ENCODE assay signal across 28 cellular contexts in genomic region chr1:224828691-224829090, GRCh38.
DNase-seq lines count a peak whose midpoint lies in the region; ATAC-seq and TF ChIP-seq lines count a peak whose summit lies in the region.
"Had no signal": no experiment of that assay in that cellular context is flagged by ENCODE, and none has a peak within 500 bp of the region (broad histone marks: within the 10 kb centered on the region; RNA-seq: fewer than 3 reads in every experiment).

No MANE protein-coding gene starts in this region.

- H3K4me3 ChIP-seq in AG04449 (ENCODE audit: low read depth, low read length) (no peak overlapping the region), fibroblast of the aortic adventitia (ENCODE audit: low read depth, low read length) (no peak overlapping the region)
- H3K4me3 ChIP-seq: adrenal gland, breast epithelium, gastroesophageal sphincter, left lung, right lobe of liver, testis had no signal

- no peak for TF ChIP-seq CTCF in AG04449 (IDR thresholded peaks at IDR 0.05; ENCODE audit: insufficient read depth, low read length, missing control alignments)
- no peak for TF ChIP-seq CTCF in fibroblast of the aortic adventitia (IDR thresholded peaks at IDR 0.05; ENCODE audit: insufficient read depth, low read length)

- ATAC-seq in SK-N-SH treated with all-trans-retinoic acid at 6 μM for 48 hours (peak; percentile 56; the same call in 2 of the 3 replicates), GM18870 (IDR thresholded peaks at IDR 0.05; ENCODE audit: unreplicated experiment) (no peak)
- ATAC-seq: activated T-cell treated with anti-CD3 and anti-CD28 coated beads, Interleukin-2, amount 50 U/mL, for 72 hours; gastroesophageal sphincter; left lung; right lobe of liver; WTC11 had no signal

- CTCF ChIA-PET in AG04449 (lab: Yijun Ruan, JAX) = interaction anchor here (1.9 to 5.3 kb wide), 2 partner anchors 23 to 184 kb away, joined by 5 to 44 read pairs; no protein-coding TSS in a partner anchor

- in situ Hi-C loops in KBM-7 (cut with MboI; ENCODE audit: low pct_unique_long_range_greater_than_20kb, low sequenced_read_pairs) = no loop called here

- DNase-seq in AG04449 (ENCODE audit: low read depth, low spot score) (peak; percentile 5), GM04503 (ENCODE audit: low read depth) (peak; percentile 39), fibroblast of the aortic adventitia (ENCODE audit: low read depth) (peak; percentile 57), hypothalamus (lab: John Stamatoyannopoulos, UW) (no peak), KBM-7 (no peak), DMS 273 (lab: John Stamatoyannopoulos, UW; ENCODE audit: unreplicated experiment) (no peak)
- DNase-seq: 8988T; activated CD4-positive, alpha-beta T cell treated with anti-CD3 and anti-CD28 coated beads, Interleukin-2, amount 50 U/mL, for 1 hour; activated naive CD4-positive, alpha-beta T cell treated with Interleukin-2 at 50 U/mL for 16 hours; activated T-cell treated with anti-CD3 and anti-CD28 coated beads, Interleukin-2, amount 50 U/mL, for 72 hours; adrenal gland; BE2C; effector CD4-positive, alpha-beta T cell; GDM1; hippocampal formation; left lung; mesendoderm; NCI-H1105 treated with DMSO at 0.1 percent for 48 hours; NCI-H2029; NCI-H526 treated with DMSO at 0.1 percent for 48 hours; right lobe of liver; stimulated activated naive CD4-positive, alpha-beta T cell; testis had no signal

- POLR2A ChIA-PET in AG04449 (lab: Yijun Ruan, JAX) = no interaction called here

TF ChIP-seq in SK-N-SH treated with all-trans-retinoic acid at 6 μM for 48 hours, 23 proteins besides CTCF, POLR2A, EP300 and RAD21:
- TF ChIP-seq RARB (CRISPR knock-in tag; IDR thresholded peaks at IDR 0.05) (no peak), TCF4 (CRISPR knock-in tag; IDR thresholded peaks at IDR 0.05; ENCODE audit: borderline replicate concordance) (no peak), ZFP3 (CRISPR knock-in tag; IDR thresholded peaks at IDR 0.05) (no peak), POU6F1 (CRISPR knock-in tag; IDR thresholded peaks at IDR 0.05; ENCODE audit: borderline replicate concordance, low read depth) (no peak), BACH2 (CRISPR knock-in tag; IDR thresholded peaks at IDR 0.05; ENCODE audit: borderline replicate concordance) (no peak), PPARA (CRISPR knock-in tag; IDR thresholded peaks at IDR 0.05; ENCODE audit: borderline replicate concordance) (no peak), GLIS3 (CRISPR knock-in tag; IDR thresholded peaks at IDR 0.05) (no peak), ZNF565 (CRISPR knock-in tag; conservative IDR thresholded peaks at IDR 0.05; ENCODE audit: low read depth) (no peak)

Comparison
In these comparisons a context has a peak if more than half of its experiments do, and no peak if none do; other contexts are left out.
1. DNase-seq: peak in AG04449 (single experiment), GM04503 (single experiment) and fibroblast of the aortic adventitia (single experiment); none in hypothalamus (0 of 51), KBM-7 (single experiment) and DMS 273 (single experiment).